In genomic region chrX:72258174-72258573, GRCh38 we compare ENCODE assay signal across 1 cellular context.
TF ChIP-seq lines count a peak whose summit lies in the region.

No MANE protein-coding gene starts in this region.

TF ChIP-seq in HEK293, 187 proteins besides CTCF, POLR2A, EP300 and RAD21 (continued from another document):
- TF ChIP-seq ZNF629 (tag by site-specific recombination; IDR thresholded peaks at IDR 0.05) = peak; percentile 50
- peak; percentile 76; the same call in 1 of the 2 replicates for TF ChIP-seq PATZ1 (tag by site-specific recombination; IDR thresholded peaks at IDR 0.05)
- no peak for TF ChIP-seq ZNF311 (tag by site-specific recombination; IDR thresholded peaks at IDR 0.05; ENCODE audit: borderline replicate concordance)
- TF ChIP-seq ZNF211 (tag by site-specific recombination; IDR thresholded peaks at IDR 0.05; ENCODE audit: low read depth) = no peak
- no peak for TF ChIP-seq ZNF530 (tag by site-specific recombination; IDR thresholded peaks at IDR 0.05; ENCODE audit: low read depth)
- no peak for TF ChIP-seq WT1 (tag by site-specific recombination; IDR thresholded peaks at IDR 0.05)
- TF ChIP-seq REPIN1 (tag by site-specific recombination; IDR thresholded peaks at IDR 0.05; ENCODE audit: low read depth) = no peak
- TF ChIP-seq ZNF660 (tag by site-specific recombination; IDR thresholded peaks at IDR 0.05) = no peak
- no peak for TF ChIP-seq SP7 (tag by site-specific recombination; IDR thresholded peaks at IDR 0.05)
- peak; percentile 90 for TF ChIP-seq GLIS1 (tag by site-specific recombination; IDR thresholded peaks at IDR 0.05)
- TF ChIP-seq MYNN (tag by site-specific recombination; IDR thresholded peaks at IDR 0.05; ENCODE audit: borderline replicate concordance) = no peak
- TF ChIP-seq ZNF184 (tag by site-specific recombination; IDR thresholded peaks at IDR 0.05) = peak; percentile 79; the same call in 1 of the 2 replicates
- no peak for TF ChIP-seq FEZF1 (tag by site-specific recombination; IDR thresholded peaks at IDR 0.05)
- 0 out of 2 replicates have a peak, but pooled peaks have one; percentile 12 for TF ChIP-seq ZNF692 (tag by site-specific recombination; IDR thresholded peaks at IDR 0.05)
- 0 out of 2 replicates have a peak, but pooled peaks have one; percentile 12 for TF ChIP-seq ZNF639 (tag by site-specific recombination; IDR thresholded peaks at IDR 0.05)
- no peak for TF ChIP-seq EGR2 (tag by site-specific recombination; IDR thresholded peaks at IDR 0.05; ENCODE audit: low read depth)
- TF ChIP-seq ZNF610 (tag by site-specific recombination; IDR thresholded peaks at IDR 0.05; ENCODE audit: borderline replicate concordance) = no peak
- no peak for TF ChIP-seq ZBTB21 (tag by site-specific recombination; IDR thresholded peaks at IDR 0.05)
- no peak for TF ChIP-seq ZNF580 (tag by site-specific recombination; IDR thresholded peaks at IDR 0.05)
